Comparison of ENCODE assay signal across 10 cellular contexts in genomic region chr12:113467154-113467513, GRCh38. TPM values are rescaled to one million over a fixed set of nuclear protein-coding genes. Genes with fewer than 3 reads are reported as not detected.
DNase-seq lines count a peak whose midpoint lies in the region; ATAC-seq and TF ChIP-seq lines count a peak whose summit lies in the region.
"Had no signal": no experiment of that assay in that cellular context is flagged by ENCODE, and none has a peak within 500 bp of the region (broad histone marks: within the 10 kb centered on the region; RNA-seq: fewer than 3 reads in every experiment).

No MANE protein-coding gene starts in this region.

- H3K4me1 ChIP-seq in A673 (ENCODE audit: insufficient read depth, low read length, poor library complexity, severe bottlenecking), result peaks cover 4% of the 10 kb centered on the region
- no peaks in the 10 kb centered on the region for H3K4me1 ChIP-seq in colonic mucosa
- H3K4me1 ChIP-seq in mucosa of descending colon (ENCODE audit: low read depth), result peaks cover 21% of the 10 kb centered on the region

- H3K4me3 ChIP-seq in A673 (ENCODE audit: low read depth, low read length, poor library complexity, severe bottlenecking), result peak overlapping the region; percentile 17
- peak overlapping the region; percentile 35 for H3K4me3 ChIP-seq in H7 (ENCODE audit: insufficient read depth, low read depth, low read length)
- H3K4me3 ChIP-seq in colonic mucosa, result peak overlapping the region; percentile 29
- H3K4me3 ChIP-seq in mucosa of descending colon, result no peak overlapping the region

- no peaks in the 10 kb centered on the region for H3K9me3 ChIP-seq in A673 (ENCODE audit: low read depth, low read length, poor library complexity, severe bottlenecking)
- H3K9me3 ChIP-seq in colonic mucosa, result no peaks in the 10 kb centered on the region
- no peaks in the 10 kb centered on the region for H3K9me3 ChIP-seq in mucosa of descending colon

- TF ChIP-seq CTCF in A673 (conservative IDR thresholded peaks at IDR 0.05; ENCODE audit: low read depth, low read length), result no peak
- no peak for TF ChIP-seq CTCF in colonic mucosa (IDR thresholded peaks at IDR 0.05)
- no peak for TF ChIP-seq CTCF in mucosa of descending colon (IDR thresholded peaks at IDR 0.05)

- intact Hi-C loops in A673 (cut with micrococcal nuclease; ENCODE audit: unreplicated experiment), result no loop called here
- intact Hi-C loops in colonic mucosa (cut with DNase I), result no loop called here
- intact Hi-C loops in mucosa of descending colon (cut with DNase I, micrococcal nuclease), result no loop called here

- DNase-seq in A673 (ENCODE audit: low spot score) (no peak), H7 (peak; percentile 68), colonic mucosa (no peak), mucosa of descending colon (no peak), NCI-H2029 (lab: John Stamatoyannopoulos, UW) (no peak), NCI-H1436 treated with DMSO at 0.1 percent for 48 hours (lab: John Stamatoyannopoulos, UW) (no peak), NCI-H2107 (lab: John Stamatoyannopoulos, UW) (no peak)
- DNase-seq: cortex of kidney; stimulated activated CD4-positive, alpha-beta T cell treated with anti-CD3 and anti-CD28 coated beads, Interleukin-12 subunit alpha, Interleukin-12 subunit beta, amount 100 ng/mL, for 4 hours had no signal

- CTCF ChIA-PET in A673 (lab: Charles Lee), result no interaction called here

- H3K36me3 ChIP-seq in A673 (ENCODE audit: insufficient read depth, low read length, poor library complexity, severe bottlenecking) (no peaks in the 10 kb centered on the region), H7 (replicated peaks; ENCODE audit: control insufficient read depth, insufficient read depth, low read length) (no peaks in the 10 kb centered on the region), colonic mucosa (no peaks in the 10 kb centered on the region), mucosa of descending colon (ENCODE audit: low read depth) (no peaks in the 10 kb centered on the region)

- ATAC-seq in mucosa of descending colon, result peak; percentile 8
- no peak for ATAC-seq in HG02840 (IDR thresholded peaks at IDR 0.05; ENCODE audit: low FRiP score, unreplicated experiment)

- no TSS peak for BruUV-seq in A673 (replicated peaks; lab: Mats Ljungman, UMichigan)

- POLR2A ChIA-PET in A673 (lab: Charles Lee; ENCODE audit: low non-redundant PET), result no interaction called here

- H3K9ac ChIP-seq in colonic mucosa (ENCODE audit: low read depth in 2 of 2, low read length in 2 of 2), result no peak overlapping the region

- peaks cover 95% of the 10 kb centered on the region for H3K27me3 ChIP-seq in A673 (replicated peaks; ENCODE audit: insufficient read depth, low read depth, low read length, poor library complexity)
- H3K27me3 ChIP-seq in H7 (ENCODE audit: control insufficient read depth, insufficient read depth, low read length), result peaks cover 100% of the 10 kb centered on the region
- H3K27me3 ChIP-seq in colonic mucosa, result peaks cover 100% of the 10 kb centered on the region

- H3K27ac ChIP-seq in A673 (ENCODE audit: low read depth, low read length, poor library complexity, severe bottlenecking) (no peak overlapping the region), colonic mucosa (no peak overlapping the region)

RNA-seq across cellular contexts. Expression of gene LHX5, which starts 4.5 kb away (rescaled TPM):
- not detected in 2 replicates for total RNA-seq in A673 (2021)
- total RNA-seq in H7 (2014; rRNA removed; shearing (Covaris generic)), result 0.07 and 0.85 TPM in 2 replicates
- not detected for total RNA-seq in colonic mucosa
- not detected for total RNA-seq in mucosa of descending colon

RNA-seq across cellular contexts. Expression of gene SDSL, which starts 45.0 kb away (rescaled TPM):
- total RNA-seq in A673 (2021), result 0.37 and 1.2 TPM in 2 replicates
- total RNA-seq in H7 (2014; rRNA removed; shearing (Covaris generic)), result 3.3 and 4.1 TPM in 2 replicates
- total RNA-seq in colonic mucosa, result 10 to 100 TPM; 14.2 to 35.2 TPM
- total RNA-seq in mucosa of descending colon, result 10 to 100 TPM in 2 of 3 donors, 1 to 10 TPM in 1; 9.4 to 24.0 (median 15.7) TPM
